Comparison of ENCODE assay signal across 21 cellular contexts in genomic region chr15:49830411-49830810, GRCh38.
DNase-seq lines count a peak whose midpoint lies in the region; ATAC-seq and TF ChIP-seq lines count a peak whose summit lies in the region.
"Had no signal": no experiment of that assay in that cellular context is flagged by ENCODE, and none has a peak within 500 bp of the region (broad histone marks: within the 10 kb centered on the region; RNA-seq: fewer than 3 reads in every experiment).

No MANE protein-coding gene starts in this region.

- H3K4me1 Mint-ChIP-seq in HFFc6 (ENCODE audit: low read depth), result peaks cover 32% of the 10 kb centered on the region
- H3K4me1 Mint-ChIP-seq in activated CD8-positive, alpha-beta T cell treated with anti-CD3 and anti-CD28 coated beads for 36 hours (ENCODE audit: low read depth), result no peaks in the 10 kb centered on the region
- H3K4me1 Mint-ChIP-seq: activated T-helper 17 cell treated with anti-CD3 and anti-CD28 coated beads, Interleukin-2, amount 50 U/mL, for 72 hours had no signal

- DNase-seq in HFFc6 (no peak), choroid plexus epithelial cell (ENCODE audit: low read depth) (peak; percentile 90), left kidney (ENCODE audit: low read depth, low spot score) (peak; percentile 54), left ventricle myocardium superior (no peak)
- DNase-seq in activated CD8-positive, alpha-beta T cell treated with anti-CD3 and anti-CD28 coated beads for 36 hours, result no peak
- DNase-seq: activated CD4-positive, alpha-beta T cell treated with anti-CD3 and anti-CD28 coated beads, Interleukin-2, amount 50 U/mL, for 1 hour; cerebellar nuclear complex; DMS79; erythroblast; left cardiac atrium; NCI-H1417 treated with DMSO at 0.1 percent for 48 hours; NCI-H2107; NCI-H510A; SK-N-SH; stimulated activated CD4-positive, alpha-beta T cell treated with anti-CD3 and anti-CD28 coated beads, Interleukin-1b, Interleukin-23, amount 100 ng/mL, for 48 hours had no signal

- H3K27me3 Mint-ChIP-seq in HFFc6 (ENCODE audit: insufficient read depth), result no peaks in the 10 kb centered on the region
- no peaks in the 10 kb centered on the region for H3K27me3 Mint-ChIP-seq in activated CD8-positive, alpha-beta T cell treated with anti-CD3 and anti-CD28 coated beads for 36 hours
- H3K27me3 Mint-ChIP-seq: activated T-helper 17 cell treated with anti-CD3 and anti-CD28 coated beads, Interleukin-2, amount 50 U/mL, for 72 hours; natural killer cell treated with Interleukin-12 subunit alpha and Interleukin-12 subunit beta and Interleukin-15 and Interleukin-18, amount 100 ng/mL, for 72 hours had no signal

- H3K4me3 ChIP-seq in choroid plexus epithelial cell (ENCODE audit: low read depth, low read length), result no peak overlapping the region
- H3K4me3 ChIP-seq: suprapubic skin had no signal

- H3K27ac Mint-ChIP-seq in HFFc6, result peak overlapping the region; percentile 48
- H3K27ac Mint-ChIP-seq in activated CD8-positive, alpha-beta T cell treated with anti-CD3 and anti-CD28 coated beads for 36 hours, result no peak overlapping the region
- H3K27ac Mint-ChIP-seq: activated naive CD4-positive, alpha-beta T cell treated with anti-CD3 and anti-CD28 coated beads, Interleukin-2, amount 50 U/mL, for 72 hours; activated T-helper 17 cell treated with anti-CD3 and anti-CD28 coated beads, Interleukin-2, amount 50 U/mL, for 72 hours had no signal

- peaks cover 8% of the 10 kb centered on the region; the same call in 1 of the 2 replicates for H3K36me3 Mint-ChIP-seq in HFFc6 (ENCODE audit: low read depth)
- no peaks in the 10 kb centered on the region for H3K36me3 Mint-ChIP-seq in activated CD8-positive, alpha-beta T cell treated with anti-CD3 and anti-CD28 coated beads for 36 hours (ENCODE audit: low read depth)
- H3K36me3 Mint-ChIP-seq: activated naive CD4-positive, alpha-beta T cell treated with anti-CD3 and anti-CD28 coated beads, Interleukin-2, amount 50 U/mL, for 72 hours had no signal

- intact Hi-C loops in activated CD8-positive, alpha-beta T cell treated with anti-CD3 and anti-CD28 coated beads for 36 hours (cut with micrococcal nuclease), result no loop called here
- intact Hi-C loops in left ventricle myocardium superior (cut with micrococcal nuclease), result no loop called here

- peaks cover 11% of the 10 kb centered on the region; the same call in 1 of the 2 replicates for H3K9me3 Mint-ChIP-seq in HFFc6
- H3K9me3 Mint-ChIP-seq in activated CD8-positive, alpha-beta T cell treated with anti-CD3 and anti-CD28 coated beads for 36 hours, result no peaks in the 10 kb centered on the region
- H3K9me3 Mint-ChIP-seq: activated naive CD4-positive, alpha-beta T cell treated with anti-CD3 and anti-CD28 coated beads, Interleukin-2, amount 50 U/mL, for 72 hours; natural killer cell treated with Interleukin-12 subunit alpha and Interleukin-12 subunit beta and Interleukin-15 and Interleukin-18, amount 100 ng/mL, for 72 hours had no signal

- H3K4me3 Mint-ChIP-seq in HFFc6, result no peak overlapping the region
- H3K4me3 Mint-ChIP-seq in activated CD8-positive, alpha-beta T cell treated with anti-CD3 and anti-CD28 coated beads for 36 hours, result no peak overlapping the region
- H3K4me3 Mint-ChIP-seq: activated T-helper 17 cell treated with anti-CD3 and anti-CD28 coated beads, Interleukin-2, amount 50 U/mL, for 72 hours; natural killer cell treated with Interleukin-12 subunit alpha and Interleukin-12 subunit beta and Interleukin-15 and Interleukin-18, amount 100 ng/mL, for 72 hours had no signal

- POLR2A ChIA-PET in activated CD8-positive, alpha-beta T cell treated with anti-CD3 and anti-CD28 coated beads for 36 hours (lab: Charles Lee), result no interaction called here

- TF ChIP-seq CTCF in HFFc6 (IDR thresholded peaks at IDR 0.05) (no peak), choroid plexus epithelial cell (conservative IDR thresholded peaks at IDR 0.05; ENCODE audit: low read depth, low read length) (no peak)
- TF ChIP-seq CTCF in activated CD8-positive, alpha-beta T cell treated with anti-CD3 and anti-CD28 coated beads for 36 hours (IDR thresholded peaks at IDR 0.05), result no peak

- CTCF ChIA-PET in activated CD8-positive, alpha-beta T cell treated with anti-CD3 and anti-CD28 coated beads for 36 hours (lab: Charles Lee), result no interaction called here

- ATAC-seq in HG03460 (IDR thresholded peaks at IDR 0.05; ENCODE audit: unreplicated experiment) (no peak), HG03469 (IDR thresholded peaks at IDR 0.05; ENCODE audit: unreplicated experiment) (no peak), left ventricle myocardium superior (no peak)
- ATAC-seq in activated CD8-positive, alpha-beta T cell treated with anti-CD3 and anti-CD28 coated beads for 36 hours, result no peak
- ATAC-seq: activated naive CD4-positive, alpha-beta T cell treated with anti-CD3 and anti-CD28 coated beads, Interleukin-2, amount 50 U/mL, for 72 hours; activated T-helper 17 cell treated with anti-CD3 and anti-CD28 coated beads, Interleukin-2, amount 50 U/mL, for 72 hours; left cardiac atrium; natural killer cell treated with Interleukin-12 subunit alpha and Interleukin-12 subunit beta and Interleukin-15 and Interleukin-18, amount 100 ng/mL, for 72 hours had no signal

Comparison
In these comparisons a context has a peak if more than half of its experiments do, and no peak if none do; other contexts are left out.
1. DNase-seq: peak in choroid plexus epithelial cell (single experiment) and left kidney (single experiment); none in HFFc6 (single experiment), activated CD8-positive, alpha-beta T cell treated with anti-CD3 and anti-CD28 coated beads for 36 hours (single experiment) and left ventricle myocardium superior (single experiment).